8 cellular contexts compared by ENCODE assay signal in genomic region chr6:21597243-21597682, GRCh38. TPM values are rescaled to one million over a fixed set of nuclear protein-coding genes. Genes with fewer than 3 reads are reported as not detected.
A peak's percentile ranks its signal among the peaks of the same experiment; 100 is the strongest.
DNase-seq lines count a peak whose midpoint lies in the region; ATAC-seq and TF ChIP-seq lines count a peak whose summit lies in the region.

No MANE protein-coding gene starts in this region.

- H3K9me3 Mint-ChIP-seq in activated T-cell treated with anti-CD3 and anti-CD28 coated beads, Interleukin-2, amount 50 U/mL, for 4 hours: no peaks in the 10 kb centered on the region
- no peaks in the 10 kb centered on the region for H3K9me3 Mint-ChIP-seq in activated naive CD8-positive, alpha-beta T cell treated with anti-CD3 and anti-CD28 coated beads for 36 hours

- H4K8ac ChIP-seq in trophoblast cell (ENCODE audit: low read depth, low read length): no peak overlapping the region

- TF ChIP-seq CTCF in kidney epithelial cell (IDR thresholded peaks at IDR 0.05; ENCODE audit: insufficient read depth, low read length, poor library complexity, severe bottlenecking): no peak
- TF ChIP-seq CTCF in tibial artery (IDR thresholded peaks at IDR 0.05): no peak

- H3K4me2 ChIP-seq in trophoblast cell (ENCODE audit: low read length): no peak overlapping the region

- H3K4me3 ChIP-seq in kidney epithelial cell (ENCODE audit: low read depth, low read length) (peak overlapping the region; percentile 99), tibial artery (peak overlapping the region; percentile 78 to 88), trophoblast cell (ENCODE audit: low read depth, low read length) (no peak overlapping the region)

- H3K4me1 ChIP-seq in tibial artery (peaks cover 0 to 22% (median 4%) of the 10 kb centered on the region in 4 donors), trophoblast cell (ENCODE audit: control insufficient read depth in 1 of 2, insufficient read depth in 2 of 2, low read length in 2 of 2) (peaks cover 2% of the 10 kb centered on the region in 2 experiments)

- no peaks in the 10 kb centered on the region for H3K9me3 ChIP-seq in tibial artery
- H3K9me3 ChIP-seq in trophoblast cell (ENCODE audit: insufficient read depth, low read depth, low read length): no peaks in the 10 kb centered on the region

- H3K18ac ChIP-seq in trophoblast cell (ENCODE audit: low read length): no peak overlapping the region

- H3K4me3 Mint-ChIP-seq in activated T-cell treated with anti-CD3 and anti-CD28 coated beads, Interleukin-2, amount 50 U/mL, for 4 hours: peak overlapping the region; percentile 84
- H3K4me3 Mint-ChIP-seq in activated naive CD8-positive, alpha-beta T cell treated with anti-CD3 and anti-CD28 coated beads for 36 hours: peak overlapping the region; percentile 80

- no peaks in the 10 kb centered on the region for H3K36me3 Mint-ChIP-seq in activated T-cell treated with anti-CD3 and anti-CD28 coated beads, Interleukin-2, amount 50 U/mL, for 4 hours (ENCODE audit: insufficient read depth)
- H3K36me3 Mint-ChIP-seq in activated naive CD8-positive, alpha-beta T cell treated with anti-CD3 and anti-CD28 coated beads for 36 hours: no peaks in the 10 kb centered on the region

- no peak overlapping the region for H3K23ac ChIP-seq in trophoblast cell (ENCODE audit: low read length)

- no peak overlapping the region for H4K12ac ChIP-seq in trophoblast cell (ENCODE audit: low read depth, low read length)

- DNase-seq in activated T-cell treated with anti-CD3 and anti-CD28 coated beads, Interleukin-2, amount 50 U/mL, for 4 hours: no peak
- no peak for DNase-seq in activated T-cell treated with anti-CD3 and anti-CD28 coated beads, Interleukin-2, amount 50 U/mL, for 1 hour
- DNase-seq in activated naive CD8-positive, alpha-beta T cell treated with anti-CD3 and anti-CD28 coated beads for 36 hours: no peak
- DNase-seq in kidney epithelial cell (ENCODE audit: low read depth) (no peak), tibial artery (no peak), trophoblast cell (no peak)

- H3K9ac ChIP-seq in trophoblast cell (ENCODE audit: low read length): no peak overlapping the region

- H2BK5ac ChIP-seq in trophoblast cell (ENCODE audit: low read depth, low read length, poor library complexity): no peak overlapping the region

- H3K36me3 ChIP-seq in kidney epithelial cell (ENCODE audit: control insufficient read depth, insufficient read depth, low read length): peaks cover 1% of the 10 kb centered on the region
- no peaks in the 10 kb centered on the region for H3K36me3 ChIP-seq in tibial artery
- H3K36me3 ChIP-seq in trophoblast cell (ENCODE audit: control insufficient read depth in 1 of 2, insufficient read depth in 2 of 2, low read length in 2 of 2): peaks cover 15% of the 10 kb centered on the region in 2 experiments

- no peaks in the 10 kb centered on the region for H3K27me3 ChIP-seq in kidney epithelial cell (ENCODE audit: control insufficient read depth, insufficient read depth, low read length)
- no peaks in the 10 kb centered on the region for H3K27me3 ChIP-seq in tibial artery
- no peaks in the 10 kb centered on the region for H3K27me3 ChIP-seq in trophoblast cell (ENCODE audit: insufficient read depth, low read length)

- no peak overlapping the region for H2BK12ac ChIP-seq in trophoblast cell (ENCODE audit: low read length)

- H3K14ac ChIP-seq in trophoblast cell (ENCODE audit: low read length): no peak overlapping the region

- H3K27ac ChIP-seq in tibial artery: peak overlapping the region; percentile 80 to 88
- H3K27ac ChIP-seq in trophoblast cell (ENCODE audit: low read depth, low read length): no peak overlapping the region

- peaks cover 30% of the 10 kb centered on the region for H3K79me2 ChIP-seq in trophoblast cell (ENCODE audit: control insufficient read depth, insufficient read depth, low read length, poor library complexity)

- peaks cover 34% of the 10 kb centered on the region for H3K79me1 ChIP-seq in trophoblast cell (ENCODE audit: low read length)

- H3K4me1 Mint-ChIP-seq in activated T-cell treated with anti-CD3 and anti-CD28 coated beads, Interleukin-2, amount 50 U/mL, for 4 hours (ENCODE audit: low read depth): peaks cover 21% of the 10 kb centered on the region
- peaks cover 24% of the 10 kb centered on the region for H3K4me1 Mint-ChIP-seq in activated naive CD8-positive, alpha-beta T cell treated with anti-CD3 and anti-CD28 coated beads for 36 hours

- WGBS in trophoblast cell (ENCODE audit: extremely low coverage, insufficient coverage, insufficient read length): no CpG with 5 or more reads among the region's 7 CpGs

- no peak overlapping the region for H3K27ac Mint-ChIP-seq in activated naive CD8-positive, alpha-beta T cell treated with anti-CD3 and anti-CD28 coated beads for 36 hours

- H3K27me3 Mint-ChIP-seq in activated T-cell treated with anti-CD3 and anti-CD28 coated beads, Interleukin-2, amount 50 U/mL, for 4 hours (ENCODE audit: low read depth): peaks cover 58% of the 10 kb centered on the region
- peaks cover 65% of the 10 kb centered on the region for H3K27me3 Mint-ChIP-seq in activated naive CD8-positive, alpha-beta T cell treated with anti-CD3 and anti-CD28 coated beads for 36 hours

- H4K91ac ChIP-seq in trophoblast cell (ENCODE audit: low read depth, low read length): no peak overlapping the region

- no peak overlapping the region for H2BK120ac ChIP-seq in trophoblast cell (ENCODE audit: insufficient read depth, low read length, poor library complexity)

- H2AK5ac ChIP-seq in trophoblast cell (ENCODE audit: low read length): no peak overlapping the region

- no peak overlapping the region for H2AFZ ChIP-seq in trophoblast cell (ENCODE audit: insufficient read depth, low read length, poor library complexity)

- intact Hi-C loops in tibial artery (cut with DNase I; ENCODE audit: low total_unique reads): loop anchor here (5.0 to 10.0 kb wide), 2 partner anchors 68 to 550 kb away; no protein-coding TSS in a partner anchor

- ATAC-seq in activated T-cell treated with anti-CD3 and anti-CD28 coated beads, Interleukin-2, amount 50 U/mL, for 4 hours: no peak
- ATAC-seq in HG02981 (IDR thresholded peaks at IDR 0.05; ENCODE audit: unreplicated experiment) (no peak), GM21529 (IDR thresholded peaks at IDR 0.05; ENCODE audit: unreplicated experiment) (no peak)

- H3K4ac ChIP-seq in trophoblast cell (ENCODE audit: low read depth, low read length): no peak overlapping the region

RNA-seq across cellular contexts. Expression of gene SOX4, which starts 3.7 kb away (rescaled TPM):
- 1 to 10 TPM in 1 of 3 donors, under 1 TPM in 2; 0.63 to 1.3 (median 0.71) TPM for total RNA-seq in activated T-cell treated with anti-CD3 and anti-CD28 coated beads, Interleukin-2, amount 50 U/mL, for 4 hours
- under 1 TPM; 0.54 to 0.70 TPM for total RNA-seq in activated naive CD8-positive, alpha-beta T cell treated with anti-CD3 and anti-CD28 coated beads for 36 hours
- 143 and 147 TPM in 2 replicates for total RNA-seq in kidney epithelial cell
- polyA plus RNA-seq in trophoblast cell (2013): 117 and 120 TPM in 2 replicates

Comparison
In these comparisons a context has a peak if more than half of its experiments do, and no peak if none do; other contexts are left out.
1. RNA of gene SOX4, which starts 3.7 kb away (total RNA-seq): 143 to 147 TPM in kidney epithelial cell; 0.63 to 1.3 TPM in activated T-cell treated with anti-CD3 and anti-CD28 coated beads, Interleukin-2, amount 50 U/mL, for 4 hours and 0.54 to 0.70 TPM in activated naive CD8-positive, alpha-beta T cell treated with anti-CD3 and anti-CD28 coated beads for 36 hours; every median in the first group is over 10 times any median in the second.